17 cellular contexts compared by ENCODE assay signal in the genomic region with DNA sequence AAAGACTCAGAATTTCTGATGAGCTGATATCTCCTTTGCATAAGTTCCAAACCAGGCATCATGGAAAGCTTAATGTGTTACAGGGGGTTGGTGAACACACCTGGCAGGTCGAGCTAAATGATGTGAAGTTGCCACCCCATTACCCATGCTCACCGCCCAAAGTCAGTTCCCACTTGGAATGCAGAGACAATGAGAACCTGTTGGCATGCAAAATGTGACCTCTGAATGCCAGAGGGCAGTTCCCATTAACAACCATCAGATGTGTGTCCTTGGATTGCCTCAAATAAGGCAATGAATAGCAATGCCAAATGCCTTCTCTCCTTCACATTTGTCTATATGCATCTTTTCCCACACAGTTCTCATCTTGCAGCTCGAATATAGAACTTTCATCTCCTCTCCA.
DNase-seq lines count a peak whose midpoint lies in the region; ATAC-seq, FAIRE-seq and TF ChIP-seq lines count a peak whose summit lies in the region.
"Had no signal": no experiment of that assay in that cellular context is flagged by ENCODE, and none has a peak within 500 bp of the region (broad histone marks: within the 10 kb centered on the region; RNA-seq: fewer than 3 reads in every experiment).

No MANE protein-coding gene starts in this region.

- TF ChIP-seq CTCF in H1 (IDR thresholded peaks at IDR 0.05; ENCODE audit: control extremely low read depth in 1 of 3, insufficient read depth in 1 of 3, low read depth in 1 of 3, low read length in 3 of 3) = no peak

- H3K79me2 ChIP-seq in H1 (ENCODE audit: control insufficient read depth in 1 of 2, insufficient read depth in 2 of 2, low read length in 2 of 2) (no peaks in the 10 kb centered on the region), mesendoderm (ENCODE audit: control insufficient read depth, insufficient read depth, low read length) (no peaks in the 10 kb centered on the region)

- H3K27ac ChIP-seq in H1 (ENCODE audit: low read depth, low read length) (no peak overlapping the region), mesendoderm (ENCODE audit: low read depth, low read length) (no peak overlapping the region)

- peak; percentile 84 for FAIRE-seq in H1 (lab: Jason Lieb, UNC)
- FAIRE-seq: GM12878, GM19239 had no signal

- H4K5ac ChIP-seq in H1 (ENCODE audit: insufficient read length, low read depth, low read length) (no peak overlapping the region), mesendoderm (ENCODE audit: low read length) (no peak overlapping the region)

- no peak overlapping the region for H2BK5ac ChIP-seq in H1 (ENCODE audit: low read depth, low read length)
- no peak overlapping the region for H2BK5ac ChIP-seq in mesendoderm (ENCODE audit: low read length)

- no peak overlapping the region for H3K9ac ChIP-seq in H1 (replicated peaks in 1 of 4; ENCODE audit: extremely low read depth in 1 of 4, low read depth in 3 of 4, low read length in 3 of 4)
- H3K9ac ChIP-seq in mesendoderm (ENCODE audit: low read length) = no peak overlapping the region

- no peaks in the 10 kb centered on the region for H3K9me3 ChIP-seq in H1 (ENCODE audit: insufficient read depth in 2 of 2, low read depth in 1 of 2, low read length in 1 of 2)

- TF ChIP-seq RAD21 in H1 (IDR thresholded peaks at IDR 0.05 in 1 of 2, conservative IDR thresholded peaks at IDR 0.05 in 1 of 2; ENCODE audit: low read depth in 2 of 2, low read length in 2 of 2) = no peak

- no peaks in the 10 kb centered on the region for H3K27me3 ChIP-seq in H7 (ENCODE audit: control insufficient read depth, insufficient read depth, low read length)
- no peaks in the 10 kb centered on the region for H3K27me3 ChIP-seq in H1 (replicated peaks in 1 of 4; ENCODE audit: control insufficient read depth in 3 of 4, extremely low read depth in 1 of 4, insufficient read depth in 3 of 4, low read length in 3 of 4)
- no peaks in the 10 kb centered on the region for H3K27me3 ChIP-seq in mesendoderm (ENCODE audit: insufficient read depth, low read length, poor library complexity)

- H4K20me1 ChIP-seq in H1 (replicated peaks in 1 of 2; ENCODE audit: control insufficient read depth in 1 of 2, insufficient read depth in 2 of 2, low read length in 2 of 2) = no peaks in the 10 kb centered on the region

- H2BK15ac ChIP-seq in H1 (ENCODE audit: low read length) (no peak overlapping the region), mesendoderm (replicated peaks; ENCODE audit: low read depth) (no peak overlapping the region)

- DNase-seq in H7 (peak; percentile 2), H1 (ENCODE audit: low read depth in 1 of 2, low spot score in 2 of 2) (peak in 1 of 2 experiments; percentile 27), mesendoderm (peak; percentile 23), left lobe of liver (ENCODE audit: low spot score) (no peak), NCI-H82 treated with DMSO at 0.1 percent for 48 hours (lab: John Stamatoyannopoulos, UW; ENCODE audit: unreplicated experiment) (no peak), EL (no peak), NCI-H345 (lab: John Stamatoyannopoulos, UW) (no peak)
- DNase-seq: C1 segment of cervical spinal cord; Calu3; CD4-positive, alpha-beta memory T cell; COR-L47; DMS53; DMS79 treated with DMSO at 0.1 percent for 48 hours; GDM1; HCEC 1CT had no signal

- no peak for TF ChIP-seq EP300 in H1 (IDR thresholded peaks at IDR 0.05; ENCODE audit: borderline replicate concordance in 1 of 2, low read depth in 2 of 2, low read length in 2 of 2)

- H3K4me1 ChIP-seq in H1 (replicated peaks in 1 of 4; ENCODE audit: control insufficient read depth in 3 of 4, insufficient read depth in 4 of 4, low read length in 3 of 4) = peaks cover 0 to 12% (median 6%) of the 10 kb centered on the region in 4 experiments; a peak in 3 of 7 replicates
- H3K4me1 ChIP-seq in mesendoderm (ENCODE audit: control insufficient read depth, low read depth, low read length) = peaks cover 5% of the 10 kb centered on the region

- no peak overlapping the region for H2BK12ac ChIP-seq in H1 (ENCODE audit: low read depth, low read length)

- WGBS in H1 (ENCODE audit: extremely low coverage in 1 of 2, insufficient coverage in 1 of 2, insufficient read length in 1 of 2, insufficient replicate concordance in 2 of 2, low coverage in 1 of 2, low lambda C conversion rate in 2 of 2, missing lambda C conversion rate in 1 of 2), 2 experiments = 54% methylated on average over 3 of the region's 3 CpGs; no CpG with 5 or more reads in 1 of the 2 experiments
- no CpG with 5 or more reads among the region's 3 CpGs for WGBS in mesendoderm (ENCODE audit: extremely low coverage, insufficient coverage, low lambda C conversion rate)

- no peak overlapping the region for H2BK120ac ChIP-seq in H1 (replicated peaks; ENCODE audit: low read depth, low read length)
- H2BK120ac ChIP-seq in mesendoderm (ENCODE audit: low read depth, low read length) = no peak overlapping the region

- H3K56ac ChIP-seq in H1 (replicated peaks; ENCODE audit: insufficient read length, low read depth, low read length) (no peak overlapping the region), mesendoderm (ENCODE audit: low read length) (no peak overlapping the region)

- POLR2A ChIA-PET in H1 (lab: Charles Lee; ENCODE audit: partially characterized antibody) = no interaction called here

- H4K91ac ChIP-seq in H1 (replicated peaks; ENCODE audit: insufficient read length, low read length) = no peak overlapping the region

- H3K36me3 ChIP-seq in H7 (replicated peaks; ENCODE audit: control insufficient read depth, insufficient read depth, low read length) (no peaks in the 10 kb centered on the region), H1 (ENCODE audit: control insufficient read depth in 2 of 4, insufficient read depth in 4 of 4, low read length in 3 of 4) (no peaks in the 10 kb centered on the region), mesendoderm (ENCODE audit: control insufficient read depth, insufficient read depth, low read length) (no peaks in the 10 kb centered on the region)

- no peak overlapping the region for H2BK20ac ChIP-seq in H1 (ENCODE audit: low read length)

- peak overlapping the region; percentile 16 to 22; a peak in 1 of 4 replicates for H3K4me2 ChIP-seq in H1 (ENCODE audit: insufficient read depth in 1 of 2, low read depth in 2 of 2, low read length in 2 of 2)
- no peak overlapping the region for H3K4me2 ChIP-seq in mesendoderm (ENCODE audit: low read length)

- H3K23ac ChIP-seq in H1 (ENCODE audit: insufficient read length) (no peak overlapping the region), mesendoderm (ENCODE audit: low read length) (no peak overlapping the region)

- CTCF ChIA-PET in H1 (lab: Charles Lee; ENCODE audit: partially characterized antibody) = interaction anchor here (3.6 kb wide), 1 partner anchor 12 kb away, joined by 21 read pairs; no protein-coding TSS in a partner anchor

- H4K8ac ChIP-seq in H1 (ENCODE audit: extremely low read depth, insufficient read depth, low read length) (no peak overlapping the region; the same call in 1 of the 2 replicates), mesendoderm (ENCODE audit: low read depth, low read length) (no peak overlapping the region)

- no peak overlapping the region for H2AFZ ChIP-seq in H1 (ENCODE audit: low read length)

- no peak overlapping the region for H3K4ac ChIP-seq in H1 (replicated peaks; ENCODE audit: insufficient read length, low read depth, low read length)
- H3K4ac ChIP-seq in mesendoderm (ENCODE audit: low read depth, low read length) = no peak overlapping the region

- H3K14ac ChIP-seq in H1 (ENCODE audit: insufficient read length) = no peak overlapping the region

- H3K18ac ChIP-seq in H1 (ENCODE audit: extremely low read depth, low read length) (no peak overlapping the region), mesendoderm (ENCODE audit: low read length) (no peak overlapping the region)

- no peaks in the 10 kb centered on the region for H3K79me1 ChIP-seq in H1 (ENCODE audit: low read depth, low read length)
- H3K79me1 ChIP-seq in mesendoderm (ENCODE audit: low read length) = no peaks in the 10 kb centered on the region

- H3K4me3 ChIP-seq in H7 (ENCODE audit: insufficient read depth, low read depth, low read length) = no peak overlapping the region
- no peak overlapping the region for H3K4me3 ChIP-seq in H1 (ENCODE audit: extremely low read depth in 1 of 4, insufficient read depth in 2 of 4, low read depth in 3 of 4, low read length in 4 of 4)
- H3K4me3 ChIP-seq in mesendoderm (ENCODE audit: low read length) = no peak overlapping the region
- H3K4me3 ChIP-seq: GM12878 had no signal

- no peak for ATAC-seq in left lobe of liver
- ATAC-seq: GM12878 had no signal

- H2AK5ac ChIP-seq in H1 (ENCODE audit: low read depth, low read length) (no peak overlapping the region), mesendoderm (ENCODE audit: low read length) (no peak overlapping the region)

- no peaks in the 10 kb centered on the region for H3K23me2 ChIP-seq in H1 (ENCODE audit: low read depth, low read length)

- TF ChIP-seq POLR2A in H1 (IDR thresholded peaks at IDR 0.05; ENCODE audit: control extremely low read depth in 1 of 2, low read depth in 2 of 2, low read length in 2 of 2) = no peak

TF ChIP-seq in H1, 55 proteins besides CTCF, POLR2A, EP300 and RAD21 (continues in another document):
- TF ChIP-seq GTF2F1 (IDR thresholded peaks at IDR 0.05; ENCODE audit: borderline replicate concordance, low read depth, low read length) = no peak
- TF ChIP-seq ZNF274 (IDR thresholded peaks at IDR 0.05; ENCODE audit: borderline replicate concordance, extremely low read depth, low read length) = no peak
- peak; percentile 20 for TF ChIP-seq ASH2L (IDR thresholded peaks at IDR 0.05; ENCODE audit: low read length)
- TF ChIP-seq SP2 (IDR thresholded peaks at IDR 0.05; ENCODE audit: low read length) = no peak
- no peak for TF ChIP-seq EZH2 (IDR thresholded peaks at IDR 0.05; ENCODE audit: low read depth, low read length, severe bottlenecking)
- TF ChIP-seq PHF8 (conservative IDR thresholded peaks at IDR 0.05; ENCODE audit: low read depth, low read length) = no peak
- no peak for TF ChIP-seq HDAC2 (IDR thresholded peaks at IDR 0.05; ENCODE audit: borderline replicate concordance in 1 of 2, low read depth in 2 of 2, low read length in 2 of 2)
- TF ChIP-seq SP4 (IDR thresholded peaks at IDR 0.05; ENCODE audit: low read length) = no peak
- no peak for TF ChIP-seq SAP30 (IDR thresholded peaks at IDR 0.05; ENCODE audit: insufficient read depth, insufficient replicate concordance, low read length)
- TF ChIP-seq SRF (IDR thresholded peaks at IDR 0.05; ENCODE audit: low read depth, low read length) = no peak
- no peak for TF ChIP-seq TCF12 (IDR thresholded peaks at IDR 0.05; ENCODE audit: low read depth, low read length)
- TF ChIP-seq MAFK (IDR thresholded peaks at IDR 0.05; ENCODE audit: low read depth, low read length) = no peak
- peak; percentile 91 for TF ChIP-seq TEAD4 (IDR thresholded peaks at IDR 0.05; ENCODE audit: low read depth, low read length)
- TF ChIP-seq SUZ12 (IDR thresholded peaks at IDR 0.05; ENCODE audit: low read length) = no peak
- TF ChIP-seq TBP (IDR thresholded peaks at IDR 0.05; ENCODE audit: low read depth, low read length) = no peak
- no peak for TF ChIP-seq RBBP5 (IDR thresholded peaks at IDR 0.05; ENCODE audit: borderline replicate concordance, low read depth, low read length)
- no peak for TF ChIP-seq SIX5 (IDR thresholded peaks at IDR 0.05; ENCODE audit: low read depth, low read length)
- TF ChIP-seq CBX5 (IDR thresholded peaks at IDR 0.05; ENCODE audit: low read depth, low read length) = no peak

Comparison
In these comparisons a context has a peak if more than half of its experiments do, and no peak if none do; other contexts are left out.
1. DNase-seq: peak in H7 (single experiment) and mesendoderm (single experiment); none in left lobe of liver (single experiment), NCI-H82 treated with DMSO at 0.1 percent for 48 hours (single experiment), EL (single experiment) and NCI-H345 (single experiment).